Comparison of ENCODE assay signal across 8 cellular contexts in genomic region chr2:234422242-234422641, GRCh38.
A peak's percentile ranks its signal among the peaks of the same experiment; 100 is the strongest.
DNase-seq lines count a peak whose midpoint lies in the region; ATAC-seq and TF ChIP-seq lines count a peak whose summit lies in the region.

No MANE protein-coding gene starts in this region.

- TF ChIP-seq POLR2A in gastroesophageal sphincter (IDR thresholded peaks at IDR 0.05), result no peak

- H3K4me3 ChIP-seq in gastroesophageal sphincter (no peak overlapping the region), right atrium auricular region (no peak overlapping the region), right cardiac atrium (ENCODE audit: low read length) (no peak overlapping the region)

- peak overlapping the region; percentile 88 for H3K27ac Mint-ChIP-seq in activated CD8-positive, alpha-beta T cell treated with anti-CD3 and anti-CD28 coated beads for 36 hours

- no peaks in the 10 kb centered on the region for H3K27me3 Mint-ChIP-seq in activated CD8-positive, alpha-beta T cell treated with anti-CD3 and anti-CD28 coated beads for 36 hours

- intact Hi-C loops in activated CD8-positive, alpha-beta T cell treated with anti-CD3 and anti-CD28 coated beads for 36 hours (cut with micrococcal nuclease), result loop anchor here (10.0 kb wide), 1 partner anchor 73 kb away; the partner anchor contains the start of gene ARL4C
- intact Hi-C loops in right cardiac atrium (cut with DNase I), result no loop called here

- CTCF ChIA-PET in activated CD8-positive, alpha-beta T cell treated with anti-CD3 and anti-CD28 coated beads for 36 hours (lab: Charles Lee), result interaction anchor here (0.6 to 2.3 kb wide), 9 partner anchors 10 to 132 kb away, joined by 3 to 7 read pairs (median 3); partner anchors contain the start of gene ARL4C

- 26 to 44% methylated on average over 3 of the region's 3 CpGs for WGBS in gastroesophageal sphincter (ENCODE audit: low coverage in 1 of 2), 2 donors
- 43% methylated on average over 3 of the region's 3 CpGs for WGBS in right cardiac atrium

- peaks cover 0 to 9% (median 0%) of the 10 kb centered on the region in 3 donors for H3K4me1 ChIP-seq in gastroesophageal sphincter
- H3K4me1 ChIP-seq in right atrium auricular region, result no peaks in the 10 kb centered on the region
- no peaks in the 10 kb centered on the region for H3K4me1 ChIP-seq in right cardiac atrium (ENCODE audit: control insufficient read depth, insufficient read depth, low read length)

- peaks cover 10% of the 10 kb centered on the region for H3K36me3 Mint-ChIP-seq in activated CD8-positive, alpha-beta T cell treated with anti-CD3 and anti-CD28 coated beads for 36 hours (ENCODE audit: low read depth)

- peaks cover 70% of the 10 kb centered on the region for H3K4me1 Mint-ChIP-seq in activated CD8-positive, alpha-beta T cell treated with anti-CD3 and anti-CD28 coated beads for 36 hours (ENCODE audit: low read depth)

- H3K9me3 ChIP-seq in gastroesophageal sphincter (no peaks in the 10 kb centered on the region), right atrium auricular region (no peaks in the 10 kb centered on the region), right cardiac atrium (ENCODE audit: control insufficient read depth, low read length) (no peaks in the 10 kb centered on the region)

- no peaks in the 10 kb centered on the region for H3K27me3 ChIP-seq in gastroesophageal sphincter
- H3K27me3 ChIP-seq in right atrium auricular region, result no peaks in the 10 kb centered on the region
- no peaks in the 10 kb centered on the region for H3K27me3 ChIP-seq in right cardiac atrium (ENCODE audit: control insufficient read depth, insufficient read depth)

- no peak for TF ChIP-seq EP300 in gastroesophageal sphincter (IDR thresholded peaks at IDR 0.05)

- ATAC-seq in activated CD8-positive, alpha-beta T cell treated with anti-CD3 and anti-CD28 coated beads for 36 hours, result no peak
- ATAC-seq in gastroesophageal sphincter (peak; percentile 71), right cardiac atrium (no peak), HG03108 (IDR thresholded peaks at IDR 0.05; ENCODE audit: unreplicated experiment) (no peak)

- H3K36me3 ChIP-seq in gastroesophageal sphincter (no peaks in the 10 kb centered on the region), right atrium auricular region (no peaks in the 10 kb centered on the region)

- no peak for TF ChIP-seq CTCF in activated CD8-positive, alpha-beta T cell treated with anti-CD3 and anti-CD28 coated beads for 36 hours (IDR thresholded peaks at IDR 0.05)
- TF ChIP-seq CTCF in gastroesophageal sphincter (IDR thresholded peaks at IDR 0.05), result no peak
- TF ChIP-seq CTCF in right atrium auricular region (IDR thresholded peaks at IDR 0.05), result no peak

- POLR2A ChIA-PET in activated CD8-positive, alpha-beta T cell treated with anti-CD3 and anti-CD28 coated beads for 36 hours (lab: Charles Lee), result interaction anchor here (1.1 to 2.0 kb wide), 7 partner anchors 19 to 133 kb away, joined by 3 to 11 read pairs (median 4); no protein-coding TSS in a partner anchor

- peak; percentile 22 for DNase-seq in stimulated activated CD4-positive, alpha-beta T cell treated with anti-CD3 and anti-CD28 coated beads, Interleukin-2, amount 100 ng/mL, for 4 hours (ENCODE audit: low read depth)
- no peak for DNase-seq in stimulated activated CD4-positive, alpha-beta T cell treated with anti-CD3 and anti-CD28 coated beads, Interleukin-4, amount 100 ng/mL, for 1 hour
- DNase-seq in activated CD8-positive, alpha-beta T cell treated with anti-CD3 and anti-CD28 coated beads for 36 hours, result no peak
- DNase-seq in right atrium auricular region (ENCODE audit: low spot score) (no peak), right cardiac atrium (no peak), NCI-H2107 (lab: John Stamatoyannopoulos, UW) (no peak)

- peak overlapping the region; percentile 33 for H3K4me3 Mint-ChIP-seq in activated CD8-positive, alpha-beta T cell treated with anti-CD3 and anti-CD28 coated beads for 36 hours

- H3K27ac ChIP-seq in gastroesophageal sphincter (no peak overlapping the region), right atrium auricular region (no peak overlapping the region), right cardiac atrium (ENCODE audit: low read length) (no peak overlapping the region)

- peaks cover 7% of the 10 kb centered on the region for H3K9me3 Mint-ChIP-seq in activated CD8-positive, alpha-beta T cell treated with anti-CD3 and anti-CD28 coated beads for 36 hours
